ENCODE assay signal across 1 cellular context in the genomic region with DNA sequence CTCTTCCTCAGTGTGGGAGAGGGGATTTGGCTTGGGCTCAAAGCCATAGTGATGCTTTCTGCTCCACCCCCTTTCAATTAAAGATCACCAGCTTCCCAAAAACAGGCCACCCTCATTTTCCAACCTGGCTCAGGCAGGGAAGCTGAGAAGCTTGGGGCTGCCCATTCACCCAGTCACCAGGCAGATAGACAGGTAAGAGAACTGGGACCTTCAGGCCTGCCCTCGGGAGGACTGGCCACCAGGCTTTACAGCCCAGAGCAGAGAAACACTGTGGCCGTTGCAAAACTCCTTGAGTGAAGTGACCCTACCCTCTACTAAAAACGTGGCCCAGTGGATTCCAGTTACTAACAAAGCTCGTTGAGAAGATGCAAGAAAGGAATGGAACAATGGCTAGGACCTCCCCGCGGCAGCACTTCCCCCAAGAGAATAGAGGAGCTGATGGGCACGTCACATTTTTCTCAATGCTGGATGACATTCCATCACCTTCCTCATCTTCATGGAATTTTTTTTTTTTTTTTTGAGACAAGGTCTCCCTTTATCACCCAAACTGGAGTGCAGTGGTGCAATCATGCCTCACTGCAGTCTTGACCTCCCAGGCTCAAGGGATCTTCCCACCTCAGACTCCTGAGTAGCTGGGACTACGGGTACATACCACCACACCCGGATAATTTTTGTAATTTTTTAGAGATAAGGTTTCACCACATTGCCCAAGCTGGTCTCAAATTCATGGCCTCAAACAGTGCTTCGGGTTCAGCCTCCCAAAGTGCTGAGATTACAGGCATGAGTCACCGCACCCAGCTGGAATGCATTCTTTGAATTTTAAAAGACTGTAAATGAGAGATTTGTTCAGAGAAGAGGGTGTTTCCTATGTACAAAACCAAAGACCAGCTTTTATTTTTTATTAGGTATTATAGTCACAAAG.
TF ChIP-seq lines count a peak whose summit lies in the region.

No MANE protein-coding gene starts in this region.

TF ChIP-seq in HCT116, 20 proteins besides CTCF, POLR2A, EP300 and RAD21:
- TF ChIP-seq ELF1 (IDR thresholded peaks at IDR 0.05; ENCODE audit: borderline replicate concordance, low read depth) (no peak), FOSL1 (IDR thresholded peaks at IDR 0.05; ENCODE audit: low read depth) (peak; percentile 87), POLR2AphosphoS5 (IDR thresholded peaks at IDR 0.05; ENCODE audit: low read depth, low read length) (no peak), ZNF274 (IDR thresholded peaks at IDR 0.05; ENCODE audit: low read depth, low read length) (no peak), ZFX (IDR thresholded peaks at IDR 0.05) (no peak), SRF (IDR thresholded peaks at IDR 0.05; ENCODE audit: low read depth) (no peak), SIN3A (IDR thresholded peaks at IDR 0.05; ENCODE audit: low read depth) (no peak), EZH2 (IDR thresholded peaks at IDR 0.05) (no peak), YY1 (IDR thresholded peaks at IDR 0.05; ENCODE audit: extremely low read depth, insufficient replicate concordance, low read depth, low read length) (no peak), CBX3 (IDR thresholded peaks at IDR 0.05; ENCODE audit: low read depth) (peak; percentile 56; the same call in 1 of the 2 replicates), JUND (IDR thresholded peaks at IDR 0.05) (peak; percentile 82), TCF7L2 (IDR thresholded peaks at IDR 0.05; ENCODE audit: borderline replicate concordance, extremely low read depth, insufficient read depth, insufficient read length) (peak; percentile 20), EZH2phosphoT487 (IDR thresholded peaks at IDR 0.05; ENCODE audit: borderline replicate concordance) (no peak), SP1 (IDR thresholded peaks at IDR 0.05; ENCODE audit: low read depth) (peak; percentile 69), EGR1 (IDR thresholded peaks at IDR 0.05; ENCODE audit: low read depth) (no peak), ATF3 (IDR thresholded peaks at IDR 0.05) (no peak), CEBPB (IDR thresholded peaks at IDR 0.05; ENCODE audit: low read depth) (peak; percentile 70; the same call in 1 of the 2 replicates)
- TF ChIP-seq, protein P1, sequence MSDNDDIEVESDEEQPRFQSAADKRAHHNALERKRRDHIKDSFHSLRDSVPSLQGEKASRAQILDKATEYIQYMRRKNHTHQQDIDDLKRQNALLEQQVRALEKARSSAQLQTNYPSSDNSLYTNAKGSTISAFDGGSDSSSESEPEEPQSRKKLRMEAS (IDR thresholded peaks at IDR 0.05) = peak; percentile 33; the same call in 1 of the 2 replicates
- TF ChIP-seq, protein P2, sequence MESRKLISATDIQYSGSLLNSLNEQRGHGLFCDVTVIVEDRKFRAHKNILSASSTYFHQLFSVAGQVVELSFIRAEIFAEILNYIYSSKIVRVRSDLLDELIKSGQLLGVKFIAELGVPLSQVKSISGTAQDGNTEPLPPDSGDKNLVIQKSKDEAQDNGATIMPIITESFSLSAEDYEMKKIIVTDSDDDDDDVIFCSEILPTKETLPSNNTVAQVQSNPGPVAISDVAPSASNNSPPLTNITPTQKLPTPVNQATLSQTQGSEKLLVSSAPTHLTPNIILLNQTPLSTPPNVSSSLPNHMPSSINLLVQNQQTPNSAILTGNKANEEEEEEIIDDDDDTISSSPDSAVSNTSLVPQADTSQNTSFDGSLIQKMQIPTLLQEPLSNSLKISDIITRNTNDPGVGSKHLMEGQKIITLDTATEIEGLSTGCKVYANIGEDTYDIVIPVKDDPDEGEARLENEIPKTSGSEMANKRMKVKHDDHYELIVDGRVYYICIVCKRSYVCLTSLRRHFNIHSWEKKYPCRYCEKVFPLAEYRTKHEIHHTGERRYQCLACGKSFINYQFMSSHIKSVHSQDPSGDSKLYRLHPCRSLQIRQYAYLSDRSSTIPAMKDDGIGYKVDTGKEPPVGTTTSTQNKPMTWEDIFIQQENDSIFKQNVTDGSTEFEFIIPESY (IDR thresholded peaks at IDR 0.05; ENCODE audit: extremely low read depth, insufficient replicate concordance, low read length) = no peak
- TF ChIP-seq, protein P3, sequence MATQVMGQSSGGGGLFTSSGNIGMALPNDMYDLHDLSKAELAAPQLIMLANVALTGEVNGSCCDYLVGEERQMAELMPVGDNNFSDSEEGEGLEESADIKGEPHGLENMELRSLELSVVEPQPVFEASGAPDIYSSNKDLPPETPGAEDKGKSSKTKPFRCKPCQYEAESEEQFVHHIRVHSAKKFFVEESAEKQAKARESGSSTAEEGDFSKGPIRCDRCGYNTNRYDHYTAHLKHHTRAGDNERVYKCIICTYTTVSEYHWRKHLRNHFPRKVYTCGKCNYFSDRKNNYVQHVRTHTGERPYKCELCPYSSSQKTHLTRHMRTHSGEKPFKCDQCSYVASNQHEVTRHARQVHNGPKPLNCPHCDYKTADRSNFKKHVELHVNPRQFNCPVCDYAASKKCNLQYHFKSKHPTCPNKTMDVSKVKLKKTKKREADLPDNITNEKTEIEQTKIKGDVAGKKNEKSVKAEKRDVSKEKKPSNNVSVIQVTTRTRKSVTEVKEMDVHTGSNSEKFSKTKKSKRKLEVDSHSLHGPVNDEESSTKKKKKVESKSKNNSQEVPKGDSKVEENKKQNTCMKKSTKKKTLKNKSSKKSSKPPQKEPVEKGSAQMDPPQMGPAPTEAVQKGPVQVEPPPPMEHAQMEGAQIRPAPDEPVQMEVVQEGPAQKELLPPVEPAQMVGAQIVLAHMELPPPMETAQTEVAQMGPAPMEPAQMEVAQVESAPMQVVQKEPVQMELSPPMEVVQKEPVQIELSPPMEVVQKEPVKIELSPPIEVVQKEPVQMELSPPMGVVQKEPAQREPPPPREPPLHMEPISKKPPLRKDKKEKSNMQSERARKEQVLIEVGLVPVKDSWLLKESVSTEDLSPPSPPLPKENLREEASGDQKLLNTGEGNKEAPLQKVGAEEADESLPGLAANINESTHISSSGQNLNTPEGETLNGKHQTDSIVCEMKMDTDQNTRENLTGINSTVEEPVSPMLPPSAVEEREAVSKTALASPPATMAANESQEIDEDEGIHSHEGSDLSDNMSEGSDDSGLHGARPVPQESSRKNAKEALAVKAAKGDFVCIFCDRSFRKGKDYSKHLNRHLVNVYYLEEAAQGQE (IDR thresholded peaks at IDR 0.05; ENCODE audit: low read depth) = no peak
TF ChIP-seq in HCT116: peak in this region for 7.
